ENCODE assay signal across 9 cellular contexts in genomic region chr10:122468923-122469781, GRCh38. TPM values are rescaled to one million over a fixed set of nuclear protein-coding genes. Genes with fewer than 3 reads are reported as not detected.
DNase-seq lines count a peak whose midpoint lies in the region; ATAC-seq, FAIRE-seq and TF ChIP-seq lines count a peak whose summit lies in the region.
"Had no signal": no experiment of that assay in that cellular context is flagged by ENCODE, and none has a peak within 500 bp of the region (broad histone marks: within the 10 kb centered on the region; RNA-seq: fewer than 3 reads in every experiment).

No MANE protein-coding gene starts in this region.

- no peak for TF ChIP-seq CTCF in HEK293 (tag by site-specific recombination; IDR thresholded peaks at IDR 0.05)
- no peak for TF ChIP-seq CTCF in stomach (IDR thresholded peaks at IDR 0.05)

- no peak for TF ChIP-seq POLR2A in stomach (IDR thresholded peaks at IDR 0.05)

- POLR2A ChIA-PET in HEK293 (lab: Yijun Ruan, JAX) = interaction anchor here (1.0 to 1.2 kb wide), 2 partner anchors 10 to 35 kb away, joined by 4 to 5 read pairs; no protein-coding TSS in a partner anchor

- WGBS in stomach, 5 donors = 66 to 79% (median 72%) methylated on average over 11 of the region's 11 CpGs

- no peaks in the 10 kb centered on the region for H3K27me3 ChIP-seq in stomach

- no peak for FAIRE-seq in frontal cortex (lab: Jason Lieb, UNC)

- TF ChIP-seq EP300 in stomach (IDR thresholded peaks at IDR 0.05) = no peak

- H3K9me3 ChIP-seq in HEK293 (ENCODE audit: control insufficient read depth, insufficient read depth, low read depth, low read length) = no peaks in the 10 kb centered on the region
- H3K9me3 ChIP-seq in stomach = no peaks in the 10 kb centered on the region

- DNase-seq in SW480 (ENCODE audit: low spot score) (peak; percentile 43), cardiac septum (ENCODE audit: low spot score) (peak; percentile 67), stomach (no peak), UCSD-AML1 (lab: John Stamatoyannopoulos, UW; ENCODE audit: unreplicated experiment) (no peak), ureter (ENCODE audit: low spot score) (no peak), frontal cortex (ENCODE audit: low spot score in 2 of 2) (no peak)
- DNase-seq: RPMI8226 had no signal

- CTCF ChIA-PET in HEK293 (lab: Yijun Ruan, JAX) = interaction anchor here (0.5 to 1.3 kb wide), 4 partner anchors 18 to 200 kb away, joined by 3 to 6 read pairs (median 4); no protein-coding TSS in a partner anchor

- no peak overlapping the region for H3K4me3 ChIP-seq in HEK293 (ENCODE audit: low read depth, low read length)
- H3K4me3 ChIP-seq in stomach = no peak overlapping the region

- H3K4me1 ChIP-seq in HEK293 (ENCODE audit: control insufficient read depth, insufficient read depth, low read length) (0 out of 2 replicates have a peak, but pooled peaks cover 2% of the 10 kb centered on the region), stomach (peaks cover 0 to 43% (median 21%) of the 10 kb centered on the region in 4 donors)

- no peaks in the 10 kb centered on the region for H3K36me3 ChIP-seq in HEK293 (ENCODE audit: control insufficient read depth in 2 of 2, insufficient read depth in 1 of 2, low read length in 2 of 2)
- no peaks in the 10 kb centered on the region for H3K36me3 ChIP-seq in stomach

- intact Hi-C loops in cardiac septum (cut with DNase I) = no loop called here
- intact Hi-C loops in stomach (cut with DNase I; ENCODE audit: low total_unique reads) = no loop called here

- no peak for ATAC-seq in GM21515 (IDR thresholded peaks at IDR 0.05; ENCODE audit: unreplicated experiment)

- H3K27ac ChIP-seq in HEK293 (ENCODE audit: extremely low read depth, low read depth, low read length) (no peak overlapping the region), stomach (peak overlapping the region in 4 of 5 donors; percentile 40 to 72 (median 60))

TF ChIP-seq in HEK293, 187 proteins besides CTCF, POLR2A, EP300 and RAD21 (continues in another document):
- TF ChIP-seq BCL6B (tag by site-specific recombination; IDR thresholded peaks at IDR 0.05) (no peak), GLI2 (tag by site-specific recombination; IDR thresholded peaks at IDR 0.05; ENCODE audit: borderline replicate concordance, low read depth) (no peak), ZSCAN5A (tag by site-specific recombination; IDR thresholded peaks at IDR 0.05) (no peak), ZEB2 (tag by site-specific recombination; IDR thresholded peaks at IDR 0.05) (0 out of 2 replicates have a peak, but pooled peaks have one; percentile 28), ZNF621 (tag by site-specific recombination; IDR thresholded peaks at IDR 0.05) (no peak), ZSCAN18 (tag by site-specific recombination; IDR thresholded peaks at IDR 0.05) (no peak), ZNF677 (tag by site-specific recombination; IDR thresholded peaks at IDR 0.05) (0 out of 2 replicates have a peak, but pooled peaks have one; percentile 48), PATZ1 (tag by site-specific recombination; IDR thresholded peaks at IDR 0.05) (no peak), ZSCAN16 (tag by site-specific recombination; IDR thresholded peaks at IDR 0.05) (no peak), ZNF768 (tag by site-specific recombination; IDR thresholded peaks at IDR 0.05) (no peak), ZNF747 (tag by site-specific recombination; IDR thresholded peaks at IDR 0.05) (no peak), ZNF473 (tag by site-specific recombination; IDR thresholded peaks at IDR 0.05) (no peak), SP7 (tag by site-specific recombination; IDR thresholded peaks at IDR 0.05) (peak; percentile 47; the same call in 1 of the 2 replicates), ZNF670 (tag by site-specific recombination; IDR thresholded peaks at IDR 0.05; ENCODE audit: low read depth) (no peak), KLF16 (tag by site-specific recombination; IDR thresholded peaks at IDR 0.05) (no peak), GLIS1 (tag by site-specific recombination; IDR thresholded peaks at IDR 0.05) (no peak), ZNF248 (tag by site-specific recombination; IDR thresholded peaks at IDR 0.05) (no peak), ZNF433 (tag by site-specific recombination; IDR thresholded peaks at IDR 0.05; ENCODE audit: low read depth) (no peak), REPIN1 (tag by site-specific recombination; IDR thresholded peaks at IDR 0.05; ENCODE audit: low read depth) (no peak), ZNF184 (tag by site-specific recombination; IDR thresholded peaks at IDR 0.05) (0 out of 2 replicates have a peak, but pooled peaks have one; percentile 42), ZNF169 (tag by site-specific recombination; IDR thresholded peaks at IDR 0.05) (no peak), AEBP2 (tag by site-specific recombination; IDR thresholded peaks at IDR 0.05; ENCODE audit: borderline replicate concordance) (no peak)

RNA-seq across cellular contexts. Expression of gene HTRA1, which starts 7.8 kb away (rescaled TPM):
- total RNA-seq in cardiac septum (104 TPM), stomach (10 to 100 TPM; 45.9 to 81.2 (median 69.5) TPM), ureter (55.2 TPM), frontal cortex (41.2 TPM)
- 10 to 100 TPM; 26.3 to 31.5 (median 27.0) TPM for polyA plus RNA-seq in stomach

RNA-seq across cellular contexts. Expression of gene ARMS2, which starts 14.7 kb away (rescaled TPM):
- total RNA-seq in cardiac septum (0.92 TPM), stomach (not detected), ureter (not detected), frontal cortex (not detected)
- polyA plus RNA-seq in stomach = not detected

Comparison
In these comparisons a context has a peak if more than half of its experiments do, and no peak if none do; other contexts are left out.
1. DNase-seq: peak in SW480 (single experiment) and cardiac septum (single experiment); none in stomach (single experiment), UCSD-AML1 (single experiment), ureter (single experiment) and frontal cortex (0 of 2).